33 cellular contexts compared by ENCODE assay signal in the genomic region with DNA sequence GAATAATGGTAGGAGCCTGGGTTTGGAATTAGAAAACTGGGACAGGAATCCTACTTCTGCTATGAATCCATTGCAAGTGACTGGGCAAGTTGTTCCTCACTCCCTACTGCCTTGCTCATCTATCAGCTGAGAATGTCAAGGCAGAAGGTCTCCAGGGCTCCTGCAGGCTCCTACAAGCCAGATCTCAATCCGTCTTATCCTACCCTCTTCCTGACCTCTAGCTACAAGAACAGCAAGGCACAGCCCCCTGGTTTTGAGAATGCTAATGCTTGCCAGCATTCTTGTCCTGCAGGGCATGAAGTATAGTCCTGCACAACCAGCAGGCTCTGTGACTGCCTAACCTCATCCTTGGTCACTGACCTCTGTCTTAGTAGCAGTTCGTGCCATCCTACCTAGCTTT.
"Had no signal": no experiment of that assay in that cellular context is flagged by ENCODE, and none has a peak within 500 bp of the region (broad histone marks: within the 10 kb centered on the region; RNA-seq: fewer than 3 reads in every experiment).

No MANE protein-coding gene starts in this region.

- H3K27ac Mint-ChIP-seq: naive thymus-derived CD4-positive, alpha-beta T cell; natural killer cell treated with Interleukin-12 subunit alpha and Interleukin-12 subunit beta and Interleukin-15 and Interleukin-18, amount 100 ng/mL, for 72 hours; stimulated activated naive B cell treated with anti-CD40 and anti-IgM and Interleukin-4, amounts not matched to agents 10 μg/mL and 1 μg/mL and 100 μg/mL, for 72 hours had no signal

- H3K36me3 Mint-ChIP-seq: naive thymus-derived CD4-positive, alpha-beta T cell; natural killer cell treated with Interleukin-12 subunit alpha and Interleukin-12 subunit beta and Interleukin-15 and Interleukin-18, amount 100 ng/mL, for 72 hours; stimulated activated naive B cell treated with anti-CD40 and anti-IgM and Interleukin-4, amounts not matched to agents 10 μg/mL and 1 μg/mL and 100 μg/mL, for 72 hours had no signal

- DNase-seq: heart right ventricle; kidney; left colon; left lung; lower lobe of right lung; mammary epithelial cell; mesendoderm; midbrain; mucosa of descending colon; naive thymus-derived CD4-positive, alpha-beta T cell; nucleus accumbens; pancreas; posterior cingulate gyrus; retina; right cardiac atrium; stimulated activated CD4-positive, alpha-beta T cell treated with anti-CD3 and anti-CD28 coated beads, Interleukin-12 subunit alpha, Interleukin-12 subunit beta, amount 100 ng/mL, for 4 hours; stimulated activated CD4-positive, alpha-beta T cell treated with anti-CD3 and anti-CD28 coated beads, Interleukin-15, amount 100 ng/mL, for 24 hours; stimulated activated CD4-positive, alpha-beta T cell treated with anti-CD3 and anti-CD28 coated beads, Interleukin-2, amount 100 ng/mL, for 24 hours; stimulated activated CD4-positive, alpha-beta T cell treated with anti-CD3 and anti-CD28 coated beads, Interleukin-4, amount 100 ng/mL, for 1 hour; stimulated activated naive B cell treated with anti-CD40 and anti-IgM and Interleukin-4, amounts not matched to agents 10 μg/mL and 1 μg/mL and 100 μg/mL, for 72 hours; stimulated activated naive CD8-positive, alpha-beta T cell treated with anti-CD3 and anti-CD28 coated beads, Interleukin-15, Interleukin-2, amounts not matched to agents 100 U/mL and 50 U/mL, for 24 hours; stomach; testis; thyroid gland; transverse colon; upper lobe of right lung had no signal

- H3K27ac ChIP-seq: heart right ventricle, hepatocyte, left lung, lower lobe of right lung, pancreas, prostate gland, skin epidermis, stomach, testis, thyroid gland, transverse colon, upper lobe of right lung had no signal

- ATAC-seq: heart right ventricle; left colon; left lung; lower lobe of right lung; mucosa of descending colon; naive thymus-derived CD4-positive, alpha-beta T cell; natural killer cell treated with Interleukin-12 subunit alpha and Interleukin-12 subunit beta and Interleukin-15 and Interleukin-18, amount 100 ng/mL, for 72 hours; pancreas; right cardiac atrium; sciatic nerve; stimulated activated naive B cell treated with anti-CD40 and anti-IgM and Interleukin-4, amounts not matched to agents 10 μg/mL and 1 μg/mL and 100 μg/mL, for 72 hours; stimulated activated naive CD8-positive, alpha-beta T cell treated with anti-CD3 and anti-CD28 coated beads, Interleukin-15, Interleukin-2, amounts not matched to agents 100 U/mL and 50 U/mL, for 24 hours; upper lobe of right lung had no signal

- H3K79me2 ChIP-seq: hepatocyte had no signal

- H3K9me3 Mint-ChIP-seq: natural killer cell treated with Interleukin-12 subunit alpha and Interleukin-12 subunit beta and Interleukin-15 and Interleukin-18, amount 100 ng/mL, for 72 hours had no signal

- H3K9me3 ChIP-seq: heart right ventricle, left lung, lower lobe of right lung, mucosa of descending colon, pancreas, prostate gland, stomach, testis, thyroid gland, transverse colon, upper lobe of right lung had no signal

- H3K36me3 ChIP-seq: heart right ventricle, left lung, lower lobe of right lung, pancreas, prostate gland, stomach, thyroid gland, transverse colon, upper lobe of right lung had no signal

- H3K4me1 ChIP-seq: left lung, lower lobe of right lung, prostate gland, stomach, thyroid gland, transverse colon, upper lobe of right lung had no signal

- H3K27me3 ChIP-seq: heart right ventricle, hepatocyte, left lung, pancreas, stomach, testis, thyroid gland, transverse colon, upper lobe of right lung had no signal

- H2AFZ ChIP-seq: hepatocyte had no signal

- FAIRE-seq: islet of Langerhans, pancreas, urothelium cell line had no signal

- H3K4me2 ChIP-seq: hepatocyte had no signal

- H3K4me3 ChIP-seq: heart right ventricle, hepatocyte, left lung, lower lobe of right lung, mucosa of descending colon, pancreas, prostate gland, skin epidermis, stomach, testis, thyroid gland, transverse colon, upper lobe of right lung had no signal

- H3K4me3 Mint-ChIP-seq: naive thymus-derived CD4-positive, alpha-beta T cell; natural killer cell treated with Interleukin-12 subunit alpha and Interleukin-12 subunit beta and Interleukin-15 and Interleukin-18, amount 100 ng/mL, for 72 hours; stimulated activated naive B cell treated with anti-CD40 and anti-IgM and Interleukin-4, amounts not matched to agents 10 μg/mL and 1 μg/mL and 100 μg/mL, for 72 hours had no signal

- H3K4me1 Mint-ChIP-seq: naive thymus-derived CD4-positive, alpha-beta T cell; stimulated activated naive B cell treated with anti-CD40 and anti-IgM and Interleukin-4, amounts not matched to agents 10 μg/mL and 1 μg/mL and 100 μg/mL, for 72 hours had no signal
